10 cellular contexts compared by ENCODE assay signal in the genomic region with DNA sequence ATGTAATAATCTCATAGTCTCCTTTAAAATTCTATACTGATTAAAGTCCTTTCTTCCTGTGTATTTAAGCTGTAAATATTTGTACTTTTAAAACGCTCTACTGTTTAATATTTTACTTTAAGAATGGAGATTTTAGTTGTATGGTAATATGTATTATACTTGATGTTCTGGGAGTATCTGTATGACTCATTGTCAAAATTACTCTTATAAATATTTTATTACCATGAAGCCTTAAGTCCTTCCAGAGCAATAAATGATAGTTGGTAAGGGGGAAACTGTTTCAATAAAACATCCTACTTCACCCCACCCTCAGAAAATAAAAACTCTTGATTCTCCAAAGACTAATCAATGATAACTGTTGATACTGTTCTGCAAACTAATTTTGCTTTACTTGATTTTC. TPM values are rescaled to one million over a fixed set of nuclear protein-coding genes. Genes with fewer than 3 reads are reported as not detected.
DNase-seq lines count a peak whose midpoint lies in the region; ATAC-seq and TF ChIP-seq lines count a peak whose summit lies in the region.
"Had no signal": no experiment of that assay in that cellular context is flagged by ENCODE, and none has a peak within 500 bp of the region (broad histone marks: within the 10 kb centered on the region; RNA-seq: fewer than 3 reads in every experiment).

No MANE protein-coding gene starts in this region.

- H3K4me2 ChIP-seq in BLaER1 treated with 17β-estradiol and CSF1 and Interleukin-3, amounts not matched to agents 10 nM and 100 nM: peak overlapping the region; percentile 65 to 96 (median 93); a peak in 21 of 22 replicates
- H3K4me2 ChIP-seq in SK-N-SH: peak overlapping the region; percentile 44; the same call in 1 of the 2 replicates

- ATAC-seq in HG03280 (IDR thresholded peaks at IDR 0.05; ENCODE audit: unreplicated experiment): no peak

- H3K9me2 ChIP-seq in SK-N-SH: no peaks in the 10 kb centered on the region

- no peaks in the 10 kb centered on the region for H3F3A ChIP-seq in SK-N-SH (replicated peaks; ENCODE audit: insufficient read depth)

- WGBS in SK-N-SH (ENCODE audit: low lambda C conversion rate): 85% methylated on average over 1 of the region's 1 CpG

- no peaks in the 10 kb centered on the region for H3K79me2 ChIP-seq in SK-N-SH (ENCODE audit: insufficient read depth)

- H3K27me3 ChIP-seq in BLaER1 treated with 17β-estradiol and CSF1 and Interleukin-3, amounts not matched to agents 10 nM and 100 nM: peaks cover 0 to 4% (median 0%) of the 10 kb centered on the region in 11 experiments; a peak in 2 of 22 replicates
- H3K27me3 ChIP-seq in SK-N-SH (ENCODE audit: insufficient read depth) (no peaks in the 10 kb centered on the region), rectal smooth muscle tissue (ENCODE audit: control insufficient read depth, insufficient read depth, low read length) (no peaks in the 10 kb centered on the region)

- peak overlapping the region in 4 of 11 experiments; percentile 6 to 47 (median 33); a peak in 6 of 22 replicates for H3K27ac ChIP-seq in BLaER1 treated with 17β-estradiol and CSF1 and Interleukin-3, amounts not matched to agents 10 nM and 100 nM
- H3K27ac ChIP-seq in SK-N-SH (ENCODE audit: low read depth in 2 of 2, low read length in 1 of 2): peak overlapping the region in 1 of 2 experiments; percentile 18; a peak in 1 of 4 replicates
- H3K27ac ChIP-seq in rectal smooth muscle tissue (ENCODE audit: low read depth, low read length): no peak overlapping the region
- H3K27ac ChIP-seq in RWPE1: no peak overlapping the region
- H3K27ac ChIP-seq: C4-2B, transverse colon had no signal

- peak overlapping the region in 5 of 11 experiments; percentile 17 to 90 (median 26); a peak in 8 of 22 replicates for H3K9ac ChIP-seq in BLaER1 treated with 17β-estradiol and CSF1 and Interleukin-3, amounts not matched to agents 10 nM and 100 nM
- H3K9ac ChIP-seq in SK-N-SH (no peak overlapping the region), rectal smooth muscle tissue (ENCODE audit: low read length) (no peak overlapping the region)

- CTCF ChIA-PET in SK-N-SH (lab: Yijun Ruan, JAX): interaction anchor here (0.6 to 5.8 kb wide), 28 partner anchors 8 to 1567 kb away, joined by 3 to 52 read pairs (median 4); no protein-coding TSS in a partner anchor
- CTCF ChIA-PET in HEK293T (lab: Yijun Ruan, JAX): interaction anchor here (0.6 to 2.5 kb wide), 15 partner anchors 9 to 1563 kb away, joined by 3 to 12 read pairs (median 3); no protein-coding TSS in a partner anchor
- CTCF ChIA-PET in RWPE1 (lab: Yijun Ruan, JAX): interaction anchor here (0.6 to 1.3 kb wide), 6 partner anchors 9 to 1567 kb away, joined by 3 to 7 read pairs (median 4); no protein-coding TSS in a partner anchor

- TF ChIP-seq EP300 in SK-N-SH (IDR thresholded peaks at IDR 0.05; ENCODE audit: borderline replicate concordance in 1 of 2, low read depth in 1 of 2, low read length in 1 of 2): no peak

- TF ChIP-seq CTCF in SK-N-SH (IDR thresholded peaks at IDR 0.05) (no peak), fibroblast of pulmonary artery (IDR thresholded peaks at IDR 0.05; ENCODE audit: low read length, missing control alignments) (no peak), RWPE1 (conservative IDR thresholded peaks at IDR 0.05; ENCODE audit: low read depth) (no peak)

- DNase-seq in SK-N-SH (no peak), fibroblast of pulmonary artery (ENCODE audit: low read depth) (peak; percentile 37), HEK293T (ENCODE audit: extremely low spot score) (no peak), RWPE1 (ENCODE audit: low spot score) (no peak), activated gamma-delta T cell (lab: John Stamatoyannopoulos, UW) (no peak)

- no peaks in the 10 kb centered on the region for H3K9me3 ChIP-seq in BLaER1 treated with 17β-estradiol and CSF1 and Interleukin-3, amounts not matched to agents 10 nM and 100 nM (replicated peaks in 1 of 11)
- no peaks in the 10 kb centered on the region for H3K9me3 ChIP-seq in SK-N-SH
- H3K9me3 ChIP-seq: transverse colon had no signal

- POLR2A ChIA-PET in SK-N-SH (lab: Yijun Ruan, JAX): no interaction called here
- POLR2A ChIA-PET in HEK293T (lab: Yijun Ruan, JAX): interaction anchor here (0.6 kb wide), 1 partner anchor 534 kb away, joined by 4 read pairs; no protein-coding TSS in a partner anchor
- POLR2A ChIA-PET in RWPE1 (lab: Yijun Ruan, JAX; ENCODE audit: low non-redundant PET): no interaction called here

- peak overlapping the region; percentile 49; the same call in 1 of the 2 replicates for H2AFZ ChIP-seq in SK-N-SH (ENCODE audit: low read depth)

- peaks cover 0 to 9% (median 0%) of the 10 kb centered on the region in 11 experiments; a peak in 1 of 22 replicates for H4K20me1 ChIP-seq in BLaER1 treated with 17β-estradiol and CSF1 and Interleukin-3, amounts not matched to agents 10 nM and 100 nM
- no peaks in the 10 kb centered on the region for H4K20me1 ChIP-seq in SK-N-SH (ENCODE audit: insufficient read depth)

- no peak for TF ChIP-seq RAD21 in SK-N-SH (IDR thresholded peaks at IDR 0.05; ENCODE audit: low read length)

- peak overlapping the region; percentile 2 to 95 (median 24); a peak in 11 of 20 replicates for H3K4me3 ChIP-seq in BLaER1 treated with 17β-estradiol and CSF1 and Interleukin-3, amounts not matched to agents 10 nM and 100 nM
- H3K4me3 ChIP-seq in SK-N-SH (ENCODE audit: low read depth in 2 of 2, low read length in 1 of 2) (0 out of 4 replicates have a peak overlapping the region, but pooled peaks of 1 of the 2 experiments have one; percentile 2), fibroblast of pulmonary artery (replicated peaks; ENCODE audit: low read depth, low read length) (peak overlapping the region; percentile 46), rectal smooth muscle tissue (ENCODE audit: low read length) (peak overlapping the region; percentile 27)
- H3K4me3 ChIP-seq: transverse colon had no signal

- peaks cover 53 to 81% (median 63%) of the 10 kb centered on the region in 10 experiments for H3K4me1 ChIP-seq in BLaER1 treated with 17β-estradiol and CSF1 and Interleukin-3, amounts not matched to agents 10 nM and 100 nM
- H3K4me1 ChIP-seq in SK-N-SH (ENCODE audit: control insufficient read depth in 1 of 2, insufficient read depth in 2 of 2, low read depth in 1 of 2, low read length in 1 of 2) (peaks cover 3 to 11% of the 10 kb centered on the region in 2 experiments; a peak in 3 of 4 replicates), rectal smooth muscle tissue (ENCODE audit: control insufficient read depth, insufficient read depth, low read length) (no peaks in the 10 kb centered on the region)
- H3K4me1 ChIP-seq: transverse colon had no signal

- no peaks in the 10 kb centered on the region; a peak in 1 of 22 replicates for H3K36me3 ChIP-seq in BLaER1 treated with 17β-estradiol and CSF1 and Interleukin-3, amounts not matched to agents 10 nM and 100 nM
- peaks cover 0 to 3% of the 10 kb centered on the region in 2 experiments for H3K36me3 ChIP-seq in SK-N-SH (replicated peaks in 1 of 2; ENCODE audit: control insufficient read depth in 1 of 2, insufficient read depth in 2 of 2, low read length in 1 of 2)
- no peaks in the 10 kb centered on the region for H3K36me3 ChIP-seq in rectal smooth muscle tissue (ENCODE audit: control insufficient read depth, insufficient read depth, low read length)
- H3K36me3 ChIP-seq: transverse colon had no signal

TF ChIP-seq in SK-N-SH, 30 proteins besides CTCF, POLR2A, EP300 and RAD21 (continues in another document):
- TF ChIP-seq YY1 (IDR thresholded peaks at IDR 0.05; ENCODE audit: low read depth): no peak
- TF ChIP-seq, protein P1, sequence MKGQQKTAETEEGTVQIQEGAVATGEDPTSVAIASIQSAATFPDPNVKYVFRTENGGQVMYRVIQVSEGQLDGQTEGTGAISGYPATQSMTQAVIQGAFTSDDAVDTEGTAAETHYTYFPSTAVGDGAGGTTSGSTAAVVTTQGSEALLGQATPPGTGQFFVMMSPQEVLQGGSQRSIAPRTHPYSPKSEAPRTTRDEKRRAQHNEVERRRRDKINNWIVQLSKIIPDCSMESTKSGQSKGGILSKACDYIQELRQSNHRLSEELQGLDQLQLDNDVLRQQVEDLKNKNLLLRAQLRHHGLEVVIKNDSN (IDR thresholded peaks at IDR 0.05; ENCODE audit: borderline replicate concordance, low read depth): no peak
- TF ChIP-seq RXRA (IDR thresholded peaks at IDR 0.05; ENCODE audit: borderline replicate concordance, low read depth): no peak
- no peak for TF ChIP-seq FOXJ3 (CRISPR knock-in tag; IDR thresholded peaks at IDR 0.05)
- TF ChIP-seq, protein P2, sequence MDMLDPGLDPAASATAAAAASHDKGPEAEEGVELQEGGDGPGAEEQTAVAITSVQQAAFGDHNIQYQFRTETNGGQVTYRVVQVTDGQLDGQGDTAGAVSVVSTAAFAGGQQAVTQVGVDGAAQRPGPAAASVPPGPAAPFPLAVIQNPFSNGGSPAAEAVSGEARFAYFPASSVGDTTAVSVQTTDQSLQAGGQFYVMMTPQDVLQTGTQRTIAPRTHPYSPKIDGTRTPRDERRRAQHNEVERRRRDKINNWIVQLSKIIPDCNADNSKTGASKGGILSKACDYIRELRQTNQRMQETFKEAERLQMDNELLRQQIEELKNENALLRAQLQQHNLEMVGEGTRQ (IDR thresholded peaks at IDR 0.05; ENCODE audit: borderline replicate concordance, low read depth, low read length): no peak

TF ChIP-seq in HEK293T, 16 proteins besides CTCF, POLR2A, EP300 and RAD21:
- TF ChIP-seq HDGF (IDR thresholded peaks at IDR 0.05; ENCODE audit: borderline replicate concordance): no peak

RNA-seq across cellular contexts. Expression of gene PCDH9, which starts 6.4 kb away (rescaled TPM):
- 1.3 and 1.9 TPM in 2 replicates for polyA plus RNA-seq in SK-N-SH (2012; rRNA removed)
- 1.7 and 1.8 TPM in 2 replicates for polyA plus RNA-seq in SK-N-SH (2012; cell fraction: cytosol; rRNA removed)
- polyA plus RNA-seq in SK-N-SH (2012; cell fraction: nucleus; rRNA removed): 0.61 and 1.3 TPM in 2 replicates
